Comparison of ENCODE assay signal across 18 cellular contexts in the genomic region with DNA sequence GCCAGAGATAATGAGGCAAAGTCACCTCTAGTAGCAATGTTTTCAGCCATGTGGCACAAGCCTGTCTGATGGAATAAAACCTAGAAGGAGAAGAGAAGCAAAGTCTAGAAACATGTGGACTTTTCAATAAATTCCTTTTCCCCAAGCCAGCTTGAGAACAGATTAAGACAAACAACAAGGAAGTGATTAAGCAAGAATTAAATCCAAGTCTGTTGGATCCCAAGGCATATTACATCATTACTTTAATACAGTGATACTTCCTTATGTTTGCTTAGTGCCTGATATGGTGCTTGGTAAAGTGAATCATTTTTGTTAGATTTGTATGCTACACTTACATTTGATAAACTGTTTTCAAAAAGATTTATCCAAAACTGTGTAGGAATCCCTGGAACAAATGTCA.
A peak's percentile ranks its signal among the peaks of the same experiment; 100 is the strongest.
DNase-seq lines count a peak whose midpoint lies in the region; ATAC-seq, FAIRE-seq and TF ChIP-seq lines count a peak whose summit lies in the region.
"Had no signal": no experiment of that assay in that cellular context is flagged by ENCODE, and none has a peak within 500 bp of the region (broad histone marks: within the 10 kb centered on the region; RNA-seq: fewer than 3 reads in every experiment).

No MANE protein-coding gene starts in this region.

- DNase-seq in Caki2 (ENCODE audit: low read depth) (peak; percentile 17), HTR-8/SVneo (ENCODE audit: insufficient read length, low spot score) (no peak), dermis blood vessel endothelial cell (peak; percentile 3), renal cortical epithelial cell (ENCODE audit: low read depth) (peak; percentile 70), amygdala (lab: John Stamatoyannopoulos, UW) (no peak), HEK293T (ENCODE audit: extremely low spot score) (no peak)
- DNase-seq in activated naive CD4-positive, alpha-beta T cell treated with anti-CD3 and anti-CD28 coated beads, Interleukin-2, amount 50 U/mL, for 72 hours (ENCODE audit: low spot score in 2 of 2), result no peak
- DNase-seq: activated CD4-positive, CD25-positive, alpha-beta regulatory T cell; activated T-cell treated with anti-CD3 and anti-CD28 coated beads, Interleukin-2, amount 50 U/mL, for 72 hours; cerebellar nuclear complex; DMS79 treated with DMSO at 0.1 percent for 48 hours; HFFc6; left lung; NCI-H187; NCI-H446; SJCRH30; T-helper 17 cell had no signal

- in situ Hi-C loops in Caki2 (cut with HindIII; ENCODE audit: low pct_unique_long_range_greater_than_20kb, low sequenced_read_pairs), result no loop called here

- H3K36me3 Mint-ChIP-seq in activated naive CD4-positive, alpha-beta T cell treated with anti-CD3 and anti-CD28 coated beads, Interleukin-2, amount 50 U/mL, for 72 hours, result peaks cover 0 to 4% of the 10 kb centered on the region in 2 donors
- H3K36me3 Mint-ChIP-seq: CD14-positive monocyte had no signal

- POLR2A ChIA-PET in HEK293T (lab: Yijun Ruan, JAX), result no interaction called here

- H3K27ac Mint-ChIP-seq in activated naive CD4-positive, alpha-beta T cell treated with anti-CD3 and anti-CD28 coated beads, Interleukin-2, amount 50 U/mL, for 72 hours, result no peak overlapping the region
- H3K27ac Mint-ChIP-seq: activated T-cell treated with anti-CD3 and anti-CD28 coated beads, Interleukin-2, amount 50 U/mL, for 72 hours; CD14-positive monocyte; HFFc6; T-helper 17 cell had no signal

- CTCF ChIA-PET in HEK293T (lab: Yijun Ruan, JAX), result no interaction called here

- peaks cover 11 to 25% of the 10 kb centered on the region in 2 donors for H3K9me3 Mint-ChIP-seq in activated naive CD4-positive, alpha-beta T cell treated with anti-CD3 and anti-CD28 coated beads, Interleukin-2, amount 50 U/mL, for 72 hours
- H3K9me3 Mint-ChIP-seq: HFFc6 had no signal

- no peak for ATAC-seq in activated naive CD4-positive, alpha-beta T cell treated with anti-CD3 and anti-CD28 coated beads, Interleukin-2, amount 50 U/mL, for 72 hours
- ATAC-seq: activated T-cell treated with anti-CD3 and anti-CD28 coated beads, Interleukin-2, amount 50 U/mL, for 72 hours; left lung; T-helper 17 cell had no signal

- FAIRE-seq in HTR-8/SVneo (lab: Jason Lieb, UNC), result peak; percentile 20

TF ChIP-seq in HEK293T, 16 proteins besides CTCF, POLR2A, EP300 and RAD21:
- TF ChIP-seq NFRKB (IDR thresholded peaks at IDR 0.05), result no peak
- no peak for TF ChIP-seq BHLHE40 (IDR thresholded peaks at IDR 0.05; ENCODE audit: borderline replicate concordance)
- TF ChIP-seq ELF4 (IDR thresholded peaks at IDR 0.05), result no peak
- no peak for TF ChIP-seq SP1 (IDR thresholded peaks at IDR 0.05)
- TF ChIP-seq CTBP1 (IDR thresholded peaks at IDR 0.05; ENCODE audit: borderline replicate concordance), result no peak
- TF ChIP-seq LEF1 (IDR thresholded peaks at IDR 0.05; ENCODE audit: borderline replicate concordance), result no peak
- TF ChIP-seq FOXK2 (IDR thresholded peaks at IDR 0.05), result no peak
- TF ChIP-seq L3MBTL2 (conservative IDR thresholded peaks at IDR 0.05), result no peak
- no peak for TF ChIP-seq ZNF384 (IDR thresholded peaks at IDR 0.05)
- TF ChIP-seq HDGF (IDR thresholded peaks at IDR 0.05; ENCODE audit: borderline replicate concordance), result no peak
- TF ChIP-seq TARDBP (IDR thresholded peaks at IDR 0.05), result no peak
- no peak for TF ChIP-seq SUZ12 (IDR thresholded peaks at IDR 0.05)
- TF ChIP-seq ARNT (IDR thresholded peaks at IDR 0.05), result no peak
- no peak for TF ChIP-seq FOXA1 (IDR thresholded peaks at IDR 0.05)
- TF ChIP-seq, protein P1, sequence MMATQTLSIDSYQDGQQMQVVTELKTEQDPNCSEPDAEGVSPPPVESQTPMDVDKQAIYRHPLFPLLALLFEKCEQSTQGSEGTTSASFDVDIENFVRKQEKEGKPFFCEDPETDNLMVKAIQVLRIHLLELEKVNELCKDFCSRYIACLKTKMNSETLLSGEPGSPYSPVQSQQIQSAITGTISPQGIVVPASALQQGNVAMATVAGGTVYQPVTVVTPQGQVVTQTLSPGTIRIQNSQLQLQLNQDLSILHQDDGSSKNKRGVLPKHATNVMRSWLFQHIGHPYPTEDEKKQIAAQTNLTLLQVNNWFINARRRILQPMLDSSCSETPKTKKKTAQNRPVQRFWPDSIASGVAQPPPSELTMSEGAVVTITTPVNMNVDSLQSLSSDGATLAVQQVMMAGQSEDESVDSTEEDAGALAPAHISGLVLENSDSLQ (IDR thresholded peaks at IDR 0.05), result no peak
- no peak for TF ChIP-seq FOXM1 (IDR thresholded peaks at IDR 0.05; ENCODE audit: borderline replicate concordance)
TF ChIP-seq in HEK293T: peak in this region for 0.

Comparison
In these comparisons a context has a peak if more than half of its experiments do, and no peak if none do; other contexts are left out.
1. DNase-seq: peak in Caki2 (single experiment), dermis blood vessel endothelial cell (single experiment) and renal cortical epithelial cell (single experiment); none in HTR-8/SVneo (single experiment), amygdala (0 of 56), activated naive CD4-positive, alpha-beta T cell treated with anti-CD3 and anti-CD28 coated beads, Interleukin-2, amount 50 U/mL, for 72 hours (0 of 2) and HEK293T (single experiment).